ENCODE assay signal across 8 cellular contexts in genomic region chr6:142784344-142784743, GRCh38.
DNase-seq lines count a peak whose midpoint lies in the region; ATAC-seq, FAIRE-seq and TF ChIP-seq lines count a peak whose summit lies in the region.

No MANE protein-coding gene starts in this region.

- no peaks in the 10 kb centered on the region for H3K9me3 ChIP-seq in Caco-2
- no peaks in the 10 kb centered on the region for H3K9me3 ChIP-seq in A673 (ENCODE audit: low read depth, low read length, poor library complexity, severe bottlenecking)

- H3K4me3 ChIP-seq in Caco-2 (ENCODE audit: low read depth, low read length) (no peak overlapping the region), A673 (ENCODE audit: low read depth, low read length, poor library complexity, severe bottlenecking) (no peak overlapping the region)

- H3K27me3 ChIP-seq in Caco-2 (replicated peaks; ENCODE audit: control insufficient read depth, insufficient read depth, low read length) (no peaks in the 10 kb centered on the region), A673 (replicated peaks; ENCODE audit: insufficient read depth, low read depth, low read length, poor library complexity) (no peaks in the 10 kb centered on the region)

- POLR2A ChIA-PET in Caco-2 (lab: Charles Lee) = no interaction called here
- POLR2A ChIA-PET in A673 (lab: Charles Lee; ENCODE audit: low non-redundant PET) = no interaction called here

- no peaks in the 10 kb centered on the region for H3K9me3 Mint-ChIP-seq in Caco-2 (ENCODE audit: unreplicated experiment)

- intact Hi-C loops in Caco-2 (cut with micrococcal nuclease; ENCODE audit: unreplicated experiment) (no loop called here), A673 (cut with micrococcal nuclease; ENCODE audit: unreplicated experiment) (no loop called here)

- CTCF ChIA-PET in Caco-2 (lab: Charles Lee) (no interaction called here), A673 (lab: Charles Lee) (no interaction called here)

- DNase-seq in GM12892 (ENCODE audit: insufficient read length) (no peak), Caco-2 (no peak), A673 (ENCODE audit: low spot score) (no peak), NCI-H1694 (lab: John Stamatoyannopoulos, UW) (no peak), AML-193 (lab: John Stamatoyannopoulos, UW) (no peak)

- H3K36me3 Mint-ChIP-seq in Caco-2 (ENCODE audit: insufficient read depth, unreplicated experiment) = no peaks in the 10 kb centered on the region

- no peaks in the 10 kb centered on the region for H3K27me3 Mint-ChIP-seq in Caco-2 (ENCODE audit: insufficient read depth, unreplicated experiment)

- H3K36me3 ChIP-seq in Caco-2 (ENCODE audit: control insufficient read depth, insufficient read depth, low read length) (no peaks in the 10 kb centered on the region), A673 (ENCODE audit: insufficient read depth, low read length, poor library complexity, severe bottlenecking) (no peaks in the 10 kb centered on the region)

- TF ChIP-seq CTCF in Caco-2 (IDR thresholded peaks at IDR 0.05; ENCODE audit: insufficient read depth in 1 of 2, low read depth in 1 of 2, low read length in 1 of 2, severe bottlenecking in 1 of 2, unreplicated experiment in 1 of 2) (no peak), A673 (conservative IDR thresholded peaks at IDR 0.05; ENCODE audit: low read depth, low read length) (no peak)

- no peaks in the 10 kb centered on the region for H3K4me1 ChIP-seq in Caco-2
- no peaks in the 10 kb centered on the region for H3K4me1 ChIP-seq in A673 (ENCODE audit: insufficient read depth, low read length, poor library complexity, severe bottlenecking)

- ATAC-seq in GM19452 (IDR thresholded peaks at IDR 0.05; ENCODE audit: unreplicated experiment) (peak; percentile 98), HG03280 (IDR thresholded peaks at IDR 0.05; ENCODE audit: unreplicated experiment) (peak; percentile 98), esophagus mucosa (peak; percentile 41)

- no peak for TF ChIP-seq POLR2A in GM12892 (IDR thresholded peaks at IDR 0.05; ENCODE audit: low read depth, low read length)

- peak; percentile 93 for FAIRE-seq in GM12892 (lab: Jason Lieb, UNC)

- no peak overlapping the region for H3K27ac Mint-ChIP-seq in Caco-2 (ENCODE audit: unreplicated experiment)

- H3K4me1 Mint-ChIP-seq in Caco-2 (ENCODE audit: low read depth, unreplicated experiment) = no peaks in the 10 kb centered on the region

- H3K4me3 Mint-ChIP-seq in Caco-2 (ENCODE audit: unreplicated experiment) = no peak overlapping the region

- BruUV-seq in Caco-2 (replicated peaks; lab: Mats Ljungman, UMichigan) (no TSS peak), A673 (replicated peaks; lab: Mats Ljungman, UMichigan) (no TSS peak)

- H3K27ac ChIP-seq in A673 (ENCODE audit: low read depth, low read length, poor library complexity, severe bottlenecking) = no peak overlapping the region

Comparison
In these comparisons a context has a peak if more than half of its experiments do, and no peak if none do; other contexts are left out.
1. ATAC-seq: peak in every context shown above with its lines; median percentile 98 in GM19452; 98 in HG03280; 41 in esophagus mucosa.